ENCODE assay signal across 15 cellular contexts in the genomic region with DNA sequence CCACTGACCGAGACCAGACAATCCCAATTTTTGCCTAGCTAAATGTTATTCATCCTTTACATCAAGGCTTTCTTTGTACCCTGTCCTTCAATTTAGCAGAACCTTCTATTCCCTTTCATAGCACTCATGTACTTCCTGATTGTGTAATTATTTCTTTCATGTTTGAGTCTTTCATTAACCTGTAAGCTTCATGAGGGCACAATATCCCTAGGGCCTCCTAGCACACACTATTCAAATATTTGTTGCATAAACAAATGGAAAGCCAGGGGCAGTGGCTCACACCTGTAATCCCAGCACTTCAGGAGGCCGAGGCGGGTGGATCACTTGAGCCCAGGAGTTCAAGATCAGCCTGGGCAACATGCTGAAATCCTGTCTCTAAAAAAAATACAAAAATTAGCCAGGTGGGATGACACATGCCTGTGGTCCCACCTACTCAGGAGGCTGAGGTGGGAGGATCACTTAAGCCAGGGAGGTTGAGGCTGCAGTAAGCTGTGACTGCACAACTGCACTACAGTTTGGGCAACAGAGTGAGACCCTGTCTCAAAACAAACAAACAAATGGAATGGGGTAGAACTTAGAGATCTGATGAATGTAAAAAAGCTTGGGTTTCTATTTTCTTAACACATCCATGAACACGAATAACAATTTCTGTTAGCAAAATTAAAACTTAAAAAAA.
"Had no signal": no experiment of that assay in that cellular context is flagged by ENCODE, and none has a peak within 500 bp of the region (broad histone marks: within the 10 kb centered on the region; RNA-seq: fewer than 3 reads in every experiment).

No MANE protein-coding gene starts in this region.

- H3K4me1 Mint-ChIP-seq: activated CD4-positive, alpha-beta T cell treated with anti-CD3 and anti-CD28 coated beads, Interleukin-2, amount 10 ng/mL, durations not matched to agents 7 days and 5 days; stimulated activated naive CD8-positive, alpha-beta T cell treated with anti-CD3 and anti-CD28 coated beads, Interleukin-15, amount 100 ng/mL, for 72 hours had no signal

- H3K4me3 ChIP-seq: gastroesophageal sphincter, pancreas had no signal

- H3K36me3 ChIP-seq: gastroesophageal sphincter, pancreas had no signal

- H3K9me3 Mint-ChIP-seq: activated CD4-positive, alpha-beta T cell treated with anti-CD3 and anti-CD28 coated beads, Interleukin-2, amount 10 ng/mL, durations not matched to agents 7 days and 5 days; activated T-cell treated with anti-CD3 and anti-CD28 coated beads, Interleukin-2, amount 50 U/mL, for 72 hours; effector memory CD8-positive, alpha-beta T cell; stimulated activated naive CD8-positive, alpha-beta T cell treated with anti-CD3 and anti-CD28 coated beads, Interleukin-15, amount 100 ng/mL, for 72 hours had no signal

- ATAC-seq: activated T-cell treated with anti-CD3 and anti-CD28 coated beads, Interleukin-2, amount 50 U/mL, for 72 hours; effector memory CD8-positive, alpha-beta T cell; gastroesophageal sphincter; left lobe of liver; pancreas; stimulated activated naive CD8-positive, alpha-beta T cell treated with anti-CD3 and anti-CD28 coated beads, Interleukin-15, amount 100 ng/mL, for 72 hours had no signal

- H3K27me3 Mint-ChIP-seq: activated CD4-positive, alpha-beta T cell treated with anti-CD3 and anti-CD28 coated beads, Interleukin-2, amount 10 ng/mL, durations not matched to agents 7 days and 5 days; effector memory CD8-positive, alpha-beta T cell; stimulated activated naive CD8-positive, alpha-beta T cell treated with anti-CD3 and anti-CD28 coated beads, Interleukin-15, amount 100 ng/mL, for 72 hours had no signal

- H3K9me3 ChIP-seq: gastroesophageal sphincter, pancreas had no signal

- H3K27ac ChIP-seq: gastroesophageal sphincter, pancreas had no signal

- H3K27me3 ChIP-seq: gastroesophageal sphincter, pancreas had no signal

- H3K4me1 ChIP-seq: gastroesophageal sphincter had no signal

- H3K27ac Mint-ChIP-seq: activated CD4-positive, alpha-beta T cell treated with anti-CD3 and anti-CD28 coated beads, Interleukin-2, amount 10 ng/mL, durations not matched to agents 7 days and 5 days; activated T-cell treated with anti-CD3 and anti-CD28 coated beads, Interleukin-2, amount 50 U/mL, for 72 hours; effector memory CD8-positive, alpha-beta T cell had no signal

- H3K4me3 Mint-ChIP-seq: activated CD4-positive, alpha-beta T cell treated with anti-CD3 and anti-CD28 coated beads, Interleukin-2, amount 10 ng/mL, durations not matched to agents 7 days and 5 days; activated T-cell treated with anti-CD3 and anti-CD28 coated beads, Interleukin-2, amount 50 U/mL, for 72 hours; effector memory CD8-positive, alpha-beta T cell; stimulated activated naive CD8-positive, alpha-beta T cell treated with anti-CD3 and anti-CD28 coated beads, Interleukin-15, amount 100 ng/mL, for 72 hours had no signal

- DNase-seq: activated CD4-positive, alpha-beta T cell treated with anti-CD3 and anti-CD28 coated beads, Interleukin-2, amount 10 ng/mL, durations not matched to agents 7 days and 5 days; activated CD4-positive, CD25-positive, alpha-beta regulatory T cell; activated CD8-positive, alpha-beta memory T cell treated with anti-CD3 and anti-CD28 coated beads, Interleukin-2, amount 50 U/mL, for 48 hours; activated naive CD4-positive, alpha-beta T cell treated with Interleukin-2 at 50 U/mL for 16 hours; activated T-cell treated with anti-CD3 and anti-CD28 coated beads, Interleukin-2, amount 50 U/mL, for 72 hours; anterior cingulate cortex; cerebellar nuclear complex; dermis blood vessel endothelial cell; effector memory CD8-positive, alpha-beta T cell; midbrain; pancreas; stimulated activated CD4-positive, alpha-beta T cell treated with anti-CD3 and anti-CD28 coated beads, Interleukin-1b, Interleukin-23, amount 100 ng/mL, for 48 hours; stimulated activated naive CD8-positive, alpha-beta T cell treated with anti-CD3 and anti-CD28 coated beads, Interleukin-15, amount 100 ng/mL, for 72 hours had no signal
